20 cellular contexts compared by ENCODE assay signal in the genomic region with DNA sequence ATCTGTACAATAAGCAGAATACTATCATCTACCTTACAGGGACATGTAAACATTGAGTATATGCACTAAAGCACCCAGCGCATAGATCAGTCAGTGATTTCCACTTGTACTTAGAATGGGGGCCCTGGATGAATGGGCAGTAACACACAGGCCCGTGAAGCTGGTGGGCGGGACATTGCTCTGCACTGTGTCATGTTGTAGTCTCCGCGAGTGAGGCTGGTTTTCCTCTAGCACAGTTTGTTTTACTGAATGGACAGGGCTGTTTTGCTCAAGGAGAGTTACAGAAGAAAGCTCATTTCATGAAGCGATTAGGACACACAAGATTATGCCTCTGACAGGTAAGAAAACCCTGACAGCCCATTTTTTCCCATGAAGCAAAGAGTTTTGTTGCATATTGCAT.
"Had no signal": no experiment of that assay in that cellular context is flagged by ENCODE, and none has a peak within 500 bp of the region (broad histone marks: within the 10 kb centered on the region; RNA-seq: fewer than 3 reads in every experiment).

No MANE protein-coding gene starts in this region.

- H3K36me3 Mint-ChIP-seq: naive B cell; natural killer cell treated with Interleukin-12 subunit alpha and Interleukin-12 subunit beta and Interleukin-15 and Interleukin-18, amount 100 ng/mL, for 72 hours; stimulated activated memory B cell treated with anti-CD40 and anti-IgM and Interleukin-4, amounts not matched to agents 10 μg/mL and 1 μg/mL and 100 μg/mL, for 72 hours had no signal

- H3K27ac Mint-ChIP-seq: naive B cell; natural killer cell treated with Interleukin-12 subunit alpha and Interleukin-12 subunit beta and Interleukin-15 and Interleukin-18, amount 100 ng/mL, for 72 hours; stimulated activated memory B cell treated with anti-CD40 and anti-IgM and Interleukin-4, amounts not matched to agents 10 μg/mL and 1 μg/mL and 100 μg/mL, for 72 hours had no signal

- H3K9me3 ChIP-seq: esophagus squamous epithelium, lower lobe of right lung, mucosa of descending colon, psoas muscle, spleen, thoracic aorta, tibial nerve, upper lobe of left lung had no signal

- DNase-seq: dermis blood vessel endothelial cell; effector memory CD4-positive, alpha-beta T cell; esophagus squamous epithelium; left ventricle myocardium superior; lower lobe of right lung; mucosa of descending colon; naive B cell; nucleus accumbens; psoas muscle; sigmoid colon; spleen; stimulated activated CD4-positive, alpha-beta T cell treated with anti-CD3 and anti-CD28 coated beads, Interleukin-4, amount 100 ng/mL, for 4 hours; stimulated activated naive CD8-positive, alpha-beta T cell treated with anti-CD3 and anti-CD28 coated beads, Interleukin-15, Interleukin-2, amounts not matched to agents 100 U/mL and 50 U/mL, for 24 hours; upper lobe of left lung had no signal

- H3K27me3 Mint-ChIP-seq: naive B cell; natural killer cell treated with Interleukin-12 subunit alpha and Interleukin-12 subunit beta and Interleukin-15 and Interleukin-18, amount 100 ng/mL, for 72 hours; stimulated activated memory B cell treated with anti-CD40 and anti-IgM and Interleukin-4, amounts not matched to agents 10 μg/mL and 1 μg/mL and 100 μg/mL, for 72 hours had no signal

- H3K27ac ChIP-seq: coronary artery, esophagus squamous epithelium, lower lobe of right lung, psoas muscle, spleen, thoracic aorta, tibial nerve, upper lobe of left lung had no signal

- H3K36me3 ChIP-seq: esophagus squamous epithelium, lower lobe of right lung, sigmoid colon, spleen, thoracic aorta, tibial nerve, upper lobe of left lung had no signal

- H3K4me1 ChIP-seq: lower lobe of right lung, psoas muscle, spleen, upper lobe of left lung had no signal

- H3K27me3 ChIP-seq: esophagus squamous epithelium, sigmoid colon, spleen, tibial nerve, upper lobe of left lung had no signal

- H3K4me3 Mint-ChIP-seq: naive B cell; natural killer cell treated with Interleukin-12 subunit alpha and Interleukin-12 subunit beta and Interleukin-15 and Interleukin-18, amount 100 ng/mL, for 72 hours; neural crest cell; stimulated activated memory B cell treated with anti-CD40 and anti-IgM and Interleukin-4, amounts not matched to agents 10 μg/mL and 1 μg/mL and 100 μg/mL, for 72 hours had no signal

- H3K4me1 Mint-ChIP-seq: naive B cell; stimulated activated memory B cell treated with anti-CD40 and anti-IgM and Interleukin-4, amounts not matched to agents 10 μg/mL and 1 μg/mL and 100 μg/mL, for 72 hours had no signal

- ATAC-seq: left ventricle myocardium superior; lower lobe of right lung; mucosa of descending colon; natural killer cell treated with Interleukin-12 subunit alpha and Interleukin-12 subunit beta and Interleukin-15 and Interleukin-18, amount 100 ng/mL, for 72 hours; psoas muscle; stimulated activated memory B cell treated with anti-CD40 and anti-IgM and Interleukin-4, amounts not matched to agents 10 μg/mL and 1 μg/mL and 100 μg/mL, for 72 hours; stimulated activated naive CD8-positive, alpha-beta T cell treated with anti-CD3 and anti-CD28 coated beads, Interleukin-15, Interleukin-2, amounts not matched to agents 100 U/mL and 50 U/mL, for 24 hours had no signal

- H3K4me3 ChIP-seq: coronary artery, esophagus squamous epithelium, lower lobe of right lung, mucosa of descending colon, psoas muscle, sigmoid colon, spleen, thoracic aorta, tibial nerve, upper lobe of left lung had no signal
